2 cellular contexts compared by ENCODE assay signal in genomic region chr17:53527473-53527872, GRCh38.
TF ChIP-seq lines count a peak whose summit lies in the region.

No MANE protein-coding gene starts in this region.

TF ChIP-seq in GM23338, 12 proteins besides CTCF, POLR2A, EP300 and RAD21 (continued from another document):
- TF ChIP-seq REST (IDR thresholded peaks at IDR 0.05; ENCODE audit: unreplicated experiment) (peak; percentile 39), EZH2phosphoT487 (IDR thresholded peaks at IDR 0.05; ENCODE audit: unreplicated experiment) (no peak), ZNF114 (CRISPR knock-in tag; IDR thresholded peaks at IDR 0.05) (no peak), JUNB (IDR thresholded peaks at IDR 0.05; ENCODE audit: unreplicated experiment) (no peak)

TF ChIP-seq in H1, 55 proteins besides CTCF, POLR2A, EP300 and RAD21 (continued from another document):
- TF ChIP-seq CHD7 (IDR thresholded peaks at IDR 0.05; ENCODE audit: insufficient replicate concordance, low read length), result no peak
- TF ChIP-seq BRCA1 (IDR thresholded peaks at IDR 0.05; ENCODE audit: low read depth, low read length), result no peak
TF ChIP-seq in H1: peak in this region for 0.
